Comparison of ENCODE assay signal across 8 cellular contexts in the genomic region with DNA sequence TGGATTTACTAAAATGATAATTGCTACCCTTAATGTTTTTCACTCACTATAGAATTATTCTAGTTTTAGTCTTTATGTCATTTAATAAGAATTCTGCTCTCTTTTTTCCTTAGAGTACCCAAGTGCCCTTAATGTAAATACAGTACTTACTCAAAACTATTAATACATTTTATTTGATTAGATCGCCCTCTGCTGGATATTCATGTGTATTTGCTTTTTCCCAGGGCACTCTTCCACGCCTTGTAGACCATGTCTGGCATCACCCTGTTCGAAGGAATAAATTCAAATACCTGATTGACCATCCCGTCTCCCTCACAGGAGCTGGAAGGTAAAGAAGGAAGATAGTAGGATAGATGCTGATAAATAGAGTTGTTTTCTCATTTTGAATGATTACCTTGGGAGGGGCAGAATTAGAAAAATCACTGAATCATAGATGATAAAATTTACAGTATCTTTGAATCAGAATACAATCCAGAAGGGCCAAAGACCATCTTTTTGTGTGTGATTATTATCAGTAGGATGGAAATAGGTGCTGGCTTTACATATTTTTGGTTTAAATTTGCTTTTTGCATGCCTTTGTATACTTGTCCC. TPM values are rescaled to one million over a fixed set of nuclear protein-coding genes. Genes with fewer than 3 reads are reported as not detected.
DNase-seq lines count a peak whose midpoint lies in the region; ATAC-seq, FAIRE-seq and TF ChIP-seq lines count a peak whose summit lies in the region.

No MANE protein-coding gene starts in this region.

- H3K9me3 ChIP-seq in OCI-LY1 (ENCODE audit: low read length), result no peaks in the 10 kb centered on the region
- no peaks in the 10 kb centered on the region for H3K9me3 ChIP-seq in hepatocyte (ENCODE audit: low read depth)
- no peaks in the 10 kb centered on the region for H3K9me3 ChIP-seq in small intestine (ENCODE audit: control insufficient read depth, low read depth)

- H3K27ac ChIP-seq in OCI-LY1 (ENCODE audit: low read depth, low read length, poor library complexity, severe bottlenecking) (no peak overlapping the region), hepatocyte (no peak overlapping the region), small intestine (ENCODE audit: low read depth in 1 of 2, low read length in 1 of 2) (no peak overlapping the region)

- no peaks in the 10 kb centered on the region for H3K79me2 ChIP-seq in OCI-LY1 (ENCODE audit: insufficient read depth, low read length)
- no peaks in the 10 kb centered on the region for H3K79me2 ChIP-seq in hepatocyte

- H3K4me2 ChIP-seq in OCI-LY1 (ENCODE audit: low read length), result no peak overlapping the region
- no peak overlapping the region for H3K4me2 ChIP-seq in hepatocyte

- no peaks in the 10 kb centered on the region for H3F3A ChIP-seq in OCI-LY1 (ENCODE audit: insufficient read depth, low read length)

- WGBS in hepatocyte (ENCODE audit: low lambda C conversion rate, missing lambda C conversion rate), result 19% methylated on average over 4 of the region's 4 CpGs
- WGBS in small intestine, 3 donors, result 1 to 4% (median 3%) methylated on average over 4 of the region's 4 CpGs

- no peak for FAIRE-seq in small intestine (lab: Jason Lieb, UNC)

- no peaks in the 10 kb centered on the region for H3K9me2 ChIP-seq in OCI-LY1 (ENCODE audit: low read depth, low read length)
- no peaks in the 10 kb centered on the region for H3K9me2 ChIP-seq in hepatocyte (replicated peaks; ENCODE audit: insufficient read depth)

- H3K9ac ChIP-seq in OCI-LY1 (ENCODE audit: low read length), result no peak overlapping the region

- H3K27me3 ChIP-seq in OCI-LY1 (ENCODE audit: insufficient read depth, low read length), result no peaks in the 10 kb centered on the region
- H3K27me3 ChIP-seq in hepatocyte, result no peaks in the 10 kb centered on the region
- H3K27me3 ChIP-seq in small intestine (ENCODE audit: control insufficient read depth in 2 of 2, insufficient read depth in 2 of 2, low read length in 2 of 2), result no peaks in the 10 kb centered on the region

- H4K20me1 ChIP-seq in OCI-LY1 (ENCODE audit: insufficient read depth, low read length) (no peaks in the 10 kb centered on the region), hepatocyte (ENCODE audit: insufficient read depth, poor library complexity, severe bottlenecking) (no peaks in the 10 kb centered on the region)

- H3K36me3 ChIP-seq in OCI-LY1 (ENCODE audit: insufficient read depth, low read length) (no peaks in the 10 kb centered on the region), hepatocyte (replicated peaks; ENCODE audit: insufficient read depth, low read depth) (no peaks in the 10 kb centered on the region), small intestine (ENCODE audit: control insufficient read depth in 2 of 2, insufficient read depth in 2 of 2, low read length in 2 of 2) (no peaks in the 10 kb centered on the region)

- TF ChIP-seq CTCF in AG09309 (IDR thresholded peaks at IDR 0.05; ENCODE audit: control insufficient read depth, insufficient read depth, low read depth, low read length, missing control alignments), result peak; percentile 59
- peak; percentile 53 for TF ChIP-seq CTCF in GM12873 (IDR thresholded peaks at IDR 0.05; ENCODE audit: insufficient read depth, low read depth, low read length, missing control alignments)
- peak; percentile 64 for TF ChIP-seq CTCF in LNCaP clone FGC (IDR thresholded peaks at IDR 0.05; ENCODE audit: control insufficient read depth, extremely low read depth, insufficient read depth)
- peak; percentile 75 for TF ChIP-seq CTCF in OCI-LY1 (IDR thresholded peaks at IDR 0.05; ENCODE audit: low read length)
- TF ChIP-seq CTCF in astrocyte of the cerebellum (IDR thresholded peaks at IDR 0.05; ENCODE audit: low read depth, low read length, missing control alignments), result peak; percentile 47
- peak; percentile 83 for TF ChIP-seq CTCF in hepatocyte (IDR thresholded peaks at IDR 0.05; ENCODE audit: poor library complexity)

- H3K4me1 ChIP-seq in OCI-LY1 (ENCODE audit: insufficient read depth, low read length, severe bottlenecking), result peaks cover 11% of the 10 kb centered on the region
- H3K4me1 ChIP-seq in hepatocyte (ENCODE audit: insufficient read depth), result no peaks in the 10 kb centered on the region
- H3K4me1 ChIP-seq in small intestine (ENCODE audit: control insufficient read depth in 2 of 2, insufficient read depth in 1 of 2, low read depth in 1 of 2, low read length in 1 of 2), result no peaks in the 10 kb centered on the region

- H3K4me3 ChIP-seq in AG09309 (ENCODE audit: control insufficient read depth, low read depth, low read length) (no peak overlapping the region), LNCaP clone FGC (ENCODE audit: low read depth, low read length) (no peak overlapping the region), OCI-LY1 (ENCODE audit: low read depth, low read length, poor library complexity, severe bottlenecking) (no peak overlapping the region), astrocyte of the cerebellum (ENCODE audit: low read depth, low read length) (no peak overlapping the region), hepatocyte (no peak overlapping the region), small intestine (ENCODE audit: low read depth in 1 of 2, low read length in 2 of 2) (no peak overlapping the region)

- no peak for ATAC-seq in GM21717 (IDR thresholded peaks at IDR 0.05; ENCODE audit: unreplicated experiment)

- H2AFZ ChIP-seq in OCI-LY1 (ENCODE audit: low read length), result no peak overlapping the region
- no peak overlapping the region for H2AFZ ChIP-seq in hepatocyte

- DNase-seq in AG09309 (ENCODE audit: low read depth) (peak; percentile 39), LNCaP clone FGC (ENCODE audit: low read depth) (peak; percentile 38), astrocyte of the cerebellum (ENCODE audit: low read depth) (peak; percentile 65), hepatocyte (ENCODE audit: low spot score) (peak; percentile 81), small intestine (peak; percentile 78)

- in situ Hi-C loops in astrocyte of the cerebellum (cut with HindIII; ENCODE audit: low sequenced_read_pairs), result no loop called here

RNA-seq across cellular contexts. Expression of a gene that starts 4.1 kb away (rescaled TPM):
- 0.13 TPM in 1 of 2 replicates, not detected in the other for total RNA-seq in hepatocyte
- polyA plus RNA-seq in hepatocyte (0.27 and 0.90 TPM in 2 replicates), small intestine (10 to 100 TPM in 1 of 3 donors, 1 to 10 TPM in 2; 6.1 to 28.0 (median 7.3) TPM)
